Comparison of ENCODE assay signal across 1 cellular context in genomic region chr22:20956258-20957117, GRCh38.
A peak's percentile ranks its signal among the peaks of the same experiment; 100 is the strongest.
TF ChIP-seq lines count a peak whose summit lies in the region.

No MANE protein-coding gene starts in this region.

TF ChIP-seq in HepG2, 621 proteins besides CTCF, POLR2A, EP300 and RAD21 (continues in another document):
- 0 out of 2 replicates have a peak, but pooled peaks have one; percentile 22 for TF ChIP-seq ZSCAN25 (CRISPR knock-in tag; IDR thresholded peaks at IDR 0.05)
- TF ChIP-seq JUND (CRISPR knock-in tag; IDR thresholded peaks at IDR 0.05), result peak; percentile 48; the same call in 1 of the 2 replicates
- 0 out of 2 replicates have a peak, but pooled peaks have one; percentile 34 for TF ChIP-seq SMAD3 (CRISPR knock-in tag; IDR thresholded peaks at IDR 0.05)
- no peak for TF ChIP-seq AFF4 (CRISPR knock-in tag; IDR thresholded peaks at IDR 0.05)
- TF ChIP-seq ZNF552 (CRISPR knock-in tag; IDR thresholded peaks at IDR 0.05; ENCODE audit: borderline replicate concordance), result no peak
- TF ChIP-seq ZNF275 (CRISPR knock-in tag; IDR thresholded peaks at IDR 0.05; ENCODE audit: borderline replicate concordance), result 0 out of 2 replicates have a peak, but pooled peaks have one; percentile 24
- TF ChIP-seq ESRRA (CRISPR knock-in tag; IDR thresholded peaks at IDR 0.05; ENCODE audit: low read depth), result no peak
- peak; percentile 87; the same call in 1 of the 2 replicates for TF ChIP-seq ZMYM3 (CRISPR knock-in tag; IDR thresholded peaks at IDR 0.05)
- 0 out of 2 replicates have a peak, but pooled peaks have one; percentile 30 for TF ChIP-seq RFXAP (CRISPR knock-in tag; IDR thresholded peaks at IDR 0.05; ENCODE audit: borderline replicate concordance)
- no peak for TF ChIP-seq SOX6 (IDR thresholded peaks at IDR 0.05)
- TF ChIP-seq SOX6 (CRISPR knock-in tag; IDR thresholded peaks at IDR 0.05), result peak; percentile 34
- TF ChIP-seq POGZ (CRISPR knock-in tag; IDR thresholded peaks at IDR 0.05), result peak; percentile 29; the same call in 1 of the 2 replicates
- TF ChIP-seq GRHL1 (CRISPR knock-in tag; conservative IDR thresholded peaks at IDR 0.05), result no peak
- TF ChIP-seq, protein P1, sequence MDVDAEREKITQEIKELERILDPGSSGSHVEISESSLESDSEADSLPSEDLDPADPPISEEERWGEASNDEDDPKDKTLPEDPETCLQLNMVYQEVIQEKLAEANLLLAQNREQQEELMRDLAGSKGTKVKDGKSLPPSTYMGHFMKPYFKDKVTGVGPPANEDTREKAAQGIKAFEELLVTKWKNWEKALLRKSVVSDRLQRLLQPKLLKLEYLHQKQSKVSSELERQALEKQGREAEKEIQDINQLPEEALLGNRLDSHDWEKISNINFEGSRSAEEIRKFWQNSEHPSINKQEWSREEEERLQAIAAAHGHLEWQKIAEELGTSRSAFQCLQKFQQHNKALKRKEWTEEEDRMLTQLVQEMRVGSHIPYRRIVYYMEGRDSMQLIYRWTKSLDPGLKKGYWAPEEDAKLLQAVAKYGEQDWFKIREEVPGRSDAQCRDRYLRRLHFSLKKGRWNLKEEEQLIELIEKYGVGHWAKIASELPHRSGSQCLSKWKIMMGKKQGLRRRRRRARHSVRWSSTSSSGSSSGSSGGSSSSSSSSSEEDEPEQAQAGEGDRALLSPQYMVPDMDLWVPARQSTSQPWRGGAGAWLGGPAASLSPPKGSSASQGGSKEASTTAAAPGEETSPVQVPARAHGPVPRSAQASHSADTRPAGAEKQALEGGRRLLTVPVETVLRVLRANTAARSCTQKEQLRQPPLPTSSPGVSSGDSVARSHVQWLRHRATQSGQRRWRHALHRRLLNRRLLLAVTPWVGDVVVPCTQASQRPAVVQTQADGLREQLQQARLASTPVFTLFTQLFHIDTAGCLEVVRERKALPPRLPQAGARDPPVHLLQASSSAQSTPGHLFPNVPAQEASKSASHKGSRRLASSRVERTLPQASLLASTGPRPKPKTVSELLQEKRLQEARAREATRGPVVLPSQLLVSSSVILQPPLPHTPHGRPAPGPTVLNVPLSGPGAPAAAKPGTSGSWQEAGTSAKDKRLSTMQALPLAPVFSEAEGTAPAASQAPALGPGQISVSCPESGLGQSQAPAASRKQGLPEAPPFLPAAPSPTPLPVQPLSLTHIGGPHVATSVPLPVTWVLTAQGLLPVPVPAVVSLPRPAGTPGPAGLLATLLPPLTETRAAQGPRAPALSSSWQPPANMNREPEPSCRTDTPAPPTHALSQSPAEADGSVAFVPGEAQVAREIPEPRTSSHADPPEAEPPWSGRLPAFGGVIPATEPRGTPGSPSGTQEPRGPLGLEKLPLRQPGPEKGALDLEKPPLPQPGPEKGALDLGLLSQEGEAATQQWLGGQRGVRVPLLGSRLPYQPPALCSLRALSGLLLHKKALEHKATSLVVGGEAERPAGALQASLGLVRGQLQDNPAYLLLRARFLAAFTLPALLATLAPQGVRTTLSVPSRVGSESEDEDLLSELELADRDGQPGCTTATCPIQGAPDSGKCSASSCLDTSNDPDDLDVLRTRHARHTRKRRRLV (CRISPR knock-in tag; IDR thresholded peaks at IDR 0.05), result 0 out of 2 replicates have a peak, but pooled peaks have one; percentile 17
- TF ChIP-seq ZBTB7A (CRISPR knock-in tag; IDR thresholded peaks at IDR 0.05), result peak; percentile 35; the same call in 1 of the 2 replicates
- TF ChIP-seq KDM2A (CRISPR knock-in tag; IDR thresholded peaks at IDR 0.05; ENCODE audit: borderline replicate concordance, low read depth), result peak; percentile 54; the same call in 1 of the 2 replicates
- TF ChIP-seq ZNF331 (CRISPR knock-in tag; IDR thresholded peaks at IDR 0.05), result 0 out of 2 replicates have a peak, but pooled peaks have one; percentile 31
- no peak for TF ChIP-seq JARID2 (CRISPR knock-in tag; IDR thresholded peaks at IDR 0.05; ENCODE audit: insufficient replicate concordance)
- TF ChIP-seq ZNF501 (CRISPR knock-in tag; IDR thresholded peaks at IDR 0.05), result peak; percentile 68
- no peak for TF ChIP-seq PPARG (CRISPR knock-in tag; conservative IDR thresholded peaks at IDR 0.05)
- TF ChIP-seq FOSL2 (CRISPR knock-in tag; IDR thresholded peaks at IDR 0.05), result peak; percentile 51
- no peak for TF ChIP-seq NFE2L2 (IDR thresholded peaks at IDR 0.05; ENCODE audit: low read length)
- 0 out of 2 replicates have a peak, but pooled peaks have one; percentile 16 for TF ChIP-seq ZBTB42 (CRISPR knock-in tag; IDR thresholded peaks at IDR 0.05)
- 0 out of 2 replicates have a peak, but pooled peaks have one; percentile 34 for TF ChIP-seq HNF1B (CRISPR knock-in tag; IDR thresholded peaks at IDR 0.05)
- TF ChIP-seq MEIS1 (CRISPR knock-in tag; IDR thresholded peaks at IDR 0.05; ENCODE audit: borderline replicate concordance), result no peak
- TF ChIP-seq, protein P2, sequence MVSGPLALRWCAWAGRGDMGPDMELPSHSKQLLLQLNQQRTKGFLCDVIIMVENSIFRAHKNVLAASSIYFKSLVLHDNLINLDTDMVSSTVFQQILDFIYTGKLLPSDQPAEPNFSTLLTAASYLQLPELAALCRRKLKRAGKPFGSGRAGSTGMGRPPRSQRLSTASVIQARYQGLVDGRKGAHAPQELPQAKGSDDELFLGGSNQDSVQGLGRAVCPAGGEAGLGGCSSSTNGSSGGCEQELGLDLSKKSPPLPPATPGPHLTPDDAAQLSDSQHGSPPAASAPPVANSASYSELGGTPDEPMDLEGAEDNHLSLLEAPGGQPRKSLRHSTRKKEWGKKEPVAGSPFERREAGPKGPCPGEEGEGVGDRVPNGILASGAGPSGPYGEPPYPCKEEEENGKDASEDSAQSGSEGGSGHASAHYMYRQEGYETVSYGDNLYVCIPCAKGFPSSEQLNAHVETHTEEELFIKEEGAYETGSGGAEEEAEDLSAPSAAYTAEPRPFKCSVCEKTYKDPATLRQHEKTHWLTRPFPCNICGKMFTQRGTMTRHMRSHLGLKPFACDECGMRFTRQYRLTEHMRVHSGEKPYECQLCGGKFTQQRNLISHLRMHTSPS (CRISPR knock-in tag; IDR thresholded peaks at IDR 0.05; ENCODE audit: low read depth), result 0 out of 2 replicates have a peak, but pooled peaks have one; percentile 18
- TF ChIP-seq FOXK2 (IDR thresholded peaks at IDR 0.05), result no peak
- TF ChIP-seq HNF4A (CRISPR knock-in tag; IDR thresholded peaks at IDR 0.05), result peak; percentile 34; the same call in 1 of the 2 replicates
- 0 out of 2 replicates have a peak, but pooled peaks have one; percentile 19 for TF ChIP-seq ZNF280B (CRISPR knock-in tag; IDR thresholded peaks at IDR 0.05; ENCODE audit: borderline replicate concordance)
- no peak for TF ChIP-seq ZNF460 (CRISPR knock-in tag; IDR thresholded peaks at IDR 0.05; ENCODE audit: borderline replicate concordance)
- TF ChIP-seq TBX2 (CRISPR knock-in tag; IDR thresholded peaks at IDR 0.05; ENCODE audit: borderline replicate concordance), result peak; percentile 13; the same call in 1 of the 2 replicates
- TF ChIP-seq ZNF256 (CRISPR knock-in tag; conservative IDR thresholded peaks at IDR 0.05), result 0 out of 2 replicates have a peak, but pooled peaks have one; percentile 40
- no peak for TF ChIP-seq PTBP1 (IDR thresholded peaks at IDR 0.05; ENCODE audit: low read depth, low read length, poor library complexity, severe bottlenecking)
- TF ChIP-seq PRDM10 (CRISPR knock-in tag; IDR thresholded peaks at IDR 0.05; ENCODE audit: low read depth), result no peak; the same call in 1 of the 2 replicates
- TF ChIP-seq POLR2G (IDR thresholded peaks at IDR 0.05; ENCODE audit: low read depth, low read length), result peak; percentile 24
- peak; percentile 62 for TF ChIP-seq ZSCAN20 (CRISPR knock-in tag; IDR thresholded peaks at IDR 0.05; ENCODE audit: borderline replicate concordance)
- no peak for TF ChIP-seq FOXC1 (CRISPR knock-in tag; IDR thresholded peaks at IDR 0.05; ENCODE audit: borderline replicate concordance)
